In the genomic region with DNA sequence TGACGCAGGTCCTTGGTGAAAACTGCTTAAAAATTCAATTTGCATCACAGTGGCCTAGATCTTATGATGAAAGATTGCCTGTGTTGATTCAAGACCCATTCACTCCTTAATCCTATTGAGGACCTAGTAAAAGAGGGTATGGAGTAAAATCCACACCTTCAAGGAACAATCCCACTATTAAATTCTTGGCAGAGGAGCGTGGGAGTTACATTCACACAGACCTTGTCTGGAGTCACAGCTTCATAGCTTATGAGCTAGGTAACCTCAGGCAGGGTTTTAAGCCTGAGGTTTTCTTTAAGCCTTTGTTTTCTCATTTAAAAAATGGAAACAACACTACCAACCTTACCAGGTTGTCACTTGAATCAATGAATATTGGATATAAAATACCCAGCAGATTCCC, we compare ENCODE assay signal across 24 cellular contexts.
"Had no signal": no experiment of that assay in that cellular context is flagged by ENCODE, and none has a peak within 500 bp of the region (broad histone marks: within the 10 kb centered on the region; RNA-seq: fewer than 3 reads in every experiment).

No MANE protein-coding gene starts in this region.

- H3K4me3 ChIP-seq: stomach, suprapubic skin, testis, thoracic aorta, thyroid gland, tibial artery, tibial nerve, transverse colon, upper lobe of left lung, upper lobe of right lung, uterus, vagina had no signal

- H3K9me3 ChIP-seq: stomach, suprapubic skin, testis, thoracic aorta, thyroid gland, tibial artery, tibial nerve, transverse colon, upper lobe of left lung, upper lobe of right lung, uterus, vagina had no signal

- H3K27me3 ChIP-seq: stomach, suprapubic skin, testis, thyroid gland, tibial artery, tibial nerve, transverse colon, upper lobe of left lung, upper lobe of right lung, uterus, vagina had no signal

- H3K36me3 ChIP-seq: stomach, suprapubic skin, thoracic aorta, thyroid gland, tibial artery, tibial nerve, transverse colon, upper lobe of left lung, upper lobe of right lung, uterus, vagina had no signal

- H3K4me1 ChIP-seq: stomach, suprapubic skin, testis, thyroid gland, tibial artery, tibial nerve, transverse colon, upper lobe of left lung, upper lobe of right lung, uterus, vagina had no signal

- DNase-seq: stimulated activated CD4-positive, alpha-beta T cell treated with anti-CD3 and anti-CD28 coated beads, Interleukin-2, amount 100 ng/mL, for 48 hours; stimulated activated CD4-positive, alpha-beta T cell treated with anti-CD3 and anti-CD28 coated beads, Interleukin-4, amount 100 ng/mL, for 1 hour; stimulated activated CD4-positive, alpha-beta T cell treated with anti-CD3 and anti-CD28 coated beads, Interleukin-4, amount 100 ng/mL, for 24 hours; stimulated activated CD4-positive, alpha-beta T cell treated with anti-CD3 and anti-CD28 coated beads, Interleukin-4, amount 100 ng/mL, for 4 hours; stimulated activated CD8-positive, alpha-beta memory T cell treated with anti-CD3 and anti-CD28 coated beads, Interleukin-4, amount 100 ng/mL, for 48 hours; stimulated activated naive B cell treated with anti-CD40 and anti-IgM and Interleukin-4, amounts not matched to agents 10 μg/mL and 1 μg/mL and 100 μg/mL, for 72 hours; stimulated activated naive CD4-positive, alpha-beta T cell; stimulated activated naive CD4-positive, alpha-beta T cell treated with Interleukin-2 at 50 U/mL for 16 hours; stimulated activated naive CD8-positive, alpha-beta T cell treated with anti-CD3 and anti-CD28 coated beads, Interleukin-15, amount 100 ng/mL, for 72 hours; stimulated activated naive CD8-positive, alpha-beta T cell treated with anti-CD3 and anti-CD28 coated beads, Interleukin-15, Interleukin-2, amounts not matched to agents 100 U/mL and 50 U/mL, for 24 hours; stomach; substantia nigra; testis; thyroid gland; tibial artery; transverse colon; trophoblast cell; upper lobe of left lung; upper lobe of right lung; uterus had no signal
